In genomic region chr10:95297402-95297801, GRCh38 we compare ENCODE assay signal across 13 cellular contexts. TPM values are rescaled to one million over a fixed set of nuclear protein-coding genes. Genes with fewer than 3 reads are reported as not detected.
DNase-seq lines count a peak whose midpoint lies in the region; ATAC-seq, FAIRE-seq and TF ChIP-seq lines count a peak whose summit lies in the region.
"Had no signal": no experiment of that assay in that cellular context is flagged by ENCODE, and none has a peak within 500 bp of the region (broad histone marks: within the 10 kb centered on the region; RNA-seq: fewer than 3 reads in every experiment).

No MANE protein-coding gene starts in this region.

- 94% methylated on average over 3 of the region's 3 CpGs for WGBS in GM12878 (ENCODE audit: insufficient coverage, insufficient replicate concordance, low lambda C conversion rate, missing lambda C conversion rate)

- H3K9me3 ChIP-seq in GM12878 (replicated peaks; ENCODE audit: control insufficient read depth, insufficient read depth, low read length) = no peaks in the 10 kb centered on the region
- no peaks in the 10 kb centered on the region for H3K9me3 ChIP-seq in WERI-Rb-1 (ENCODE audit: severe bottlenecking)

- no peak for TF ChIP-seq EP300 in GM12878 (IDR thresholded peaks at IDR 0.05; ENCODE audit: borderline replicate concordance in 1 of 2, control insufficient read depth in 1 of 2, low read depth in 2 of 2, low read length in 2 of 2)

- SMC1A ChIA-PET in GM12878 (lab: Charles Lee; ENCODE audit: uncharacterized antibody, unreplicated experiment) = interaction anchor here (0.6 to 8.2 kb wide), 8 partner anchors 9 to 932 kb away, joined by 3 to 80 read pairs (median 4); no protein-coding TSS in a partner anchor

- POLR2A ChIA-PET in GM12878 (lab: Charles Lee) = interaction anchor here (0.8 to 3.0 kb wide), 7 partner anchors 8 to 26 kb away, joined by 3 to 12 read pairs (median 3); no protein-coding TSS in a partner anchor

- CTCF ChIA-PET in GM12878 (lab: Yijun Ruan, JAX) = interaction anchor here (0.7 to 3.8 kb wide), 10 partner anchors 9 to 84 kb away, joined by 3 to 22 read pairs (median 3); no protein-coding TSS in a partner anchor

- no peak overlapping the region for H3K4me3 ChIP-seq in GM12878
- H3K4me3 ChIP-seq in WERI-Rb-1 (ENCODE audit: low read depth, low read length) = no peak overlapping the region

- peaks cover 11% of the 10 kb centered on the region for H3K79me2 ChIP-seq in GM12878 (ENCODE audit: control insufficient read depth, insufficient read depth, low read length)

- peak overlapping the region; percentile 0 for H3K4me2 ChIP-seq in GM12878 (ENCODE audit: control insufficient read depth, insufficient read depth)

- H2AFZ ChIP-seq in GM12878 (ENCODE audit: control insufficient read depth, low read depth, low read length) = peak overlapping the region; percentile 29

- no peak overlapping the region; the same call in 1 of the 2 replicates for H3K9ac ChIP-seq in GM12878 (ENCODE audit: control insufficient read depth, insufficient read depth, low read length)

- no peak for TF ChIP-seq RAD21 in GM12878 (IDR thresholded peaks at IDR 0.05; ENCODE audit: insufficient read depth, low read depth, low read length)

- RAD21 ChIA-PET in GM12878 (lab: Charles Lee; ENCODE audit: unreplicated experiment) = interaction anchor here (2.1 kb wide), 1 partner anchor 10 kb away, joined by 9 read pairs; no protein-coding TSS in a partner anchor

- intact Hi-C loops in GM12878 (cut with micrococcal nuclease; ENCODE audit: unreplicated experiment) = loop anchor here (5.0 to 10.0 kb wide), 3 partner anchors 457 to 977 kb away; partner anchors contain the start of genes BLNK and ENTPD1

- ATAC-seq in GM18498 (IDR thresholded peaks at IDR 0.05; ENCODE audit: unreplicated experiment) (peak; percentile 43), HG03280 (IDR thresholded peaks at IDR 0.05; ENCODE audit: unreplicated experiment) (peak; percentile 38), GM12878 (peak; percentile 44)

- DNase-seq in GM20000 (ENCODE audit: low spot score) = peak; percentile 58
- no peak for DNase-seq in GM12878 (ENCODE audit: low read depth, low spot score)
- no peak for DNase-seq in WERI-Rb-1
- no peak for DNase-seq in activated gamma-delta T cell (lab: John Stamatoyannopoulos, UW)
- no peak for DNase-seq in activated T-cell treated with anti-CD3 and anti-CD28 coated beads, Interleukin-2, amount 50 U/mL, for 1 hour
- DNase-seq in NCI-H2107 (lab: John Stamatoyannopoulos, UW) = no peak
- DNase-seq: activated naive CD4-positive, alpha-beta T cell treated with Interleukin-2 at 50 U/mL for 16 hours; Calu3; effector memory CD4-positive, alpha-beta T cell; HFFc6; NCI-H2081 had no signal

- no TSS peak for BruUV-seq in GM12878 (replicated peaks; lab: Mats Ljungman, UMichigan)

- TF ChIP-seq CTCF in GM20000 (IDR thresholded peaks at IDR 0.05; ENCODE audit: extremely low read depth, missing control alignments) (no peak), GM12878 (IDR thresholded peaks at IDR 0.05 in 2 of 3, conservative IDR thresholded peaks at IDR 0.05 in 1 of 3; ENCODE audit: control insufficient read depth in 2 of 3, extremely low read depth in 1 of 3, insufficient read depth in 1 of 3, low read depth in 3 of 3, low read length in 3 of 3) (no peak), WERI-Rb-1 (IDR thresholded peaks at IDR 0.05; ENCODE audit: low read depth, low read length) (no peak)

- no peak for FAIRE-seq in GM12878 (lab: Jason Lieb, UNC)

- in situ Hi-C loops in GM12878 (cut with MboI) = loop anchor here (10.0 kb wide), 1 partner anchor 457 kb away; the partner anchor contains the start of gene ENTPD1

- H3K36me3 ChIP-seq in GM12878 (ENCODE audit: control insufficient read depth in 2 of 2, insufficient read depth in 2 of 2, low read length in 1 of 2) (no peaks in the 10 kb centered on the region), WERI-Rb-1 (no peaks in the 10 kb centered on the region)

- H3K27ac ChIP-seq in GM12878 (ENCODE audit: control insufficient read depth, insufficient read depth) = peak overlapping the region; percentile 87
- no peak overlapping the region for H3K27ac ChIP-seq in WERI-Rb-1

- H4K20me1 ChIP-seq in GM12878 (ENCODE audit: control insufficient read depth, insufficient read depth) = no peaks in the 10 kb centered on the region

- TF ChIP-seq POLR2A in GM12878 (IDR thresholded peaks at IDR 0.05; ENCODE audit: low read depth, low read length) = peak; percentile 54; the same call in 1 of the 2 replicates

- H3K4me1 ChIP-seq in GM12878 (ENCODE audit: control insufficient read depth, insufficient read depth, low read length) = peaks cover 52% of the 10 kb centered on the region

- H3K27me3 ChIP-seq in GM12878 (replicated peaks in 1 of 2; ENCODE audit: control insufficient read depth in 2 of 2, insufficient read depth in 2 of 2, low read length in 1 of 2) (no peaks in the 10 kb centered on the region), WERI-Rb-1 (ENCODE audit: insufficient read depth, low read depth, severe bottlenecking) (no peaks in the 10 kb centered on the region)

TF ChIP-seq in GM12878, 131 proteins besides CTCF, POLR2A, EP300 and RAD21 (continues in another document):
- TF ChIP-seq MTA2 (IDR thresholded peaks at IDR 0.05; ENCODE audit: low read depth) (0 out of 2 replicates have a peak, but pooled peaks have one; percentile 17), MEF2B (IDR thresholded peaks at IDR 0.05; ENCODE audit: partially characterized antibody, poor library complexity, severe bottlenecking) (peak; percentile 58), PBX3 (IDR thresholded peaks at IDR 0.05; ENCODE audit: insufficient replicate concordance, low read depth, low read length) (peak; percentile 69), POU2F2 (IDR thresholded peaks at IDR 0.05; ENCODE audit: borderline replicate concordance, low read depth, low read length) (peak; percentile 44; the same call in 1 of the 3 replicates), MYB (IDR thresholded peaks at IDR 0.05; ENCODE audit: borderline replicate concordance, low read depth, low read length) (no peak), RELA (IDR thresholded peaks at IDR 0.05; ENCODE audit: borderline replicate concordance, partially characterized antibody) (no peak), CBX5 (IDR thresholded peaks at IDR 0.05; ENCODE audit: low read depth) (no peak), SMARCA5 (IDR thresholded peaks at IDR 0.05) (no peak), ZNF384 (IDR thresholded peaks at IDR 0.05; ENCODE audit: borderline replicate concordance, low read depth, low read length) (no peak), PKNOX1 (IDR thresholded peaks at IDR 0.05) (peak; percentile 91), ELK1 (IDR thresholded peaks at IDR 0.05; ENCODE audit: low read depth, low read length) (no peak), SRF (IDR thresholded peaks at IDR 0.05; ENCODE audit: low read depth in 2 of 2, low read length in 2 of 2) (peak in 1 of 2 experiments; percentile 69; a peak in 1 of 4 replicates), CHD1 (IDR thresholded peaks at IDR 0.05; ENCODE audit: low read depth, low read length) (no peak)

RNA-seq across cellular contexts. Expression of gene PDLIM1, which starts 6.6 kb away (rescaled TPM):
- 93.6 and 94.6 TPM in 2 replicates for total RNA-seq in GM12878 (2013; cell fraction: nucleolus; rRNA removed)
- 86.5 and 95.7 TPM in 2 replicates for total RNA-seq in GM12878 (2014; rRNA removed)
- total RNA-seq in GM12878 (2014; rRNA removed; fragmentation: Illumina TruSeq; extraction: Trizol) = 204 and 212 TPM in 2 replicates
- 527 and 530 TPM in 2 replicates for total RNA-seq in GM12878 (2021)
- polyA plus RNA-seq in GM12878 (2011; ENCODE audit: low read depth) = 553 TPM
- polyA plus RNA-seq in GM12878 (2011; rRNA removed) = 133 and 220 TPM in 2 replicates
- 344 and 508 TPM in 2 replicates for polyA plus RNA-seq in GM12878 (2011; cell fraction: cytosol; rRNA removed)
- 200 and 240 TPM in 2 replicates for polyA plus RNA-seq in GM12878 (2011; cell fraction: nucleus; rRNA removed)
- polyA plus RNA-seq in GM12878 (2012) = 602 and 737 TPM in 2 replicates
- polyA plus RNA-seq in GM12878 (2014; fragmentation: Illumina TruSeq; extraction: Trizol) = 688 and 698 TPM in 2 replicates
- 100 to 1,000 TPM; 133 to 338 TPM for polyA plus RNA-seq in GM12878 (2014; fragmentation: Nextera tagmentation; extraction: Ambion mirVana)
- 280 and 305 TPM in 2 replicates for polyA plus RNA-seq in GM12878 (2014; rRNA removed)
- 100 to 1,000 TPM; 689 to 714 TPM for polyA plus RNA-seq in GM12878 (2016; fragmentation: Nextera tagmentation; extraction: Ambion mirVana)
- polyA minus RNA-seq in GM12878 (2011; rRNA and poly(A)+ RNA removed) = 275 and 304 TPM in 2 replicates
- 146 and 173 TPM in 2 replicates for polyA minus RNA-seq in GM12878 (2011; cell fraction: cytosol; rRNA and poly(A)+ RNA removed)
- polyA minus RNA-seq in GM12878 (2011; cell fraction: nucleus; rRNA and poly(A)+ RNA removed) = 58.8 and 86.6 TPM in 2 replicates
